In genomic region chr17:82892869-82893565, GRCh38 we compare ENCODE assay signal across 10 cellular contexts. TPM values are rescaled to one million over a fixed set of nuclear protein-coding genes. Genes with fewer than 3 reads are reported as not detected.
A peak's percentile ranks its signal among the peaks of the same experiment; 100 is the strongest.
DNase-seq lines count a peak whose midpoint lies in the region; ATAC-seq, FAIRE-seq and TF ChIP-seq lines count a peak whose summit lies in the region.
"Had no signal": no experiment of that assay in that cellular context is flagged by ENCODE, and none has a peak within 500 bp of the region (broad histone marks: within the 10 kb centered on the region; RNA-seq: fewer than 3 reads in every experiment).

No MANE protein-coding gene starts in this region.

- H3K27ac ChIP-seq in RWPE1 (peak overlapping the region; percentile 7; the same call in 1 of the 2 replicates), kidney (ENCODE audit: low read depth in 2 of 2, low read length in 2 of 2) (peak overlapping the region; percentile 47 to 61), tibial nerve (peak overlapping the region in 2 of 4 donors; percentile 16 to 57)

- no peaks in the 10 kb centered on the region for H3K27me3 ChIP-seq in tibial nerve

- CTCF ChIA-PET in RWPE1 (lab: Yijun Ruan, JAX): no interaction called here

- H3K27me3 Mint-ChIP-seq in activated T-helper 1 cell treated with anti-CD3 and anti-CD28 coated beads, Interleukin-12 subunit alpha, Interleukin-12 subunit beta, Interleukin-2, Interleukin-4 antibody, amounts not matched to agents 30 ng/mL and 10 ng/mL and 1 ng/mL, durations not matched to agents 14 hours and 24 hours and 36 hours (ENCODE audit: insufficient read depth): peaks cover 3% of the 10 kb centered on the region

- TF ChIP-seq POLR2A in tibial nerve (IDR thresholded peaks at IDR 0.05): no peak

- TF ChIP-seq EP300 in tibial nerve (IDR thresholded peaks at IDR 0.05): peak in 1 of 2 donors; percentile 6

- no peaks in the 10 kb centered on the region for H3K9me3 Mint-ChIP-seq in activated T-helper 1 cell treated with anti-CD3 and anti-CD28 coated beads, Interleukin-12 subunit alpha, Interleukin-12 subunit beta, Interleukin-2, Interleukin-4 antibody, amounts not matched to agents 30 ng/mL and 10 ng/mL and 1 ng/mL, durations not matched to agents 14 hours and 24 hours and 36 hours

- TF ChIP-seq CTCF in RWPE1 (conservative IDR thresholded peaks at IDR 0.05; ENCODE audit: low read depth) (no peak), kidney (IDR thresholded peaks at IDR 0.05; ENCODE audit: borderline replicate concordance, extremely low read depth, insufficient read depth) (no peak), tibial nerve (IDR thresholded peaks at IDR 0.05) (no peak)

- H3K4me3 ChIP-seq in kidney (ENCODE audit: low read length in 2 of 2) (no peak overlapping the region), tibial nerve (no peak overlapping the region)

- 57 to 60% methylated on average over 25 to 27 of the region's 27 CpGs for WGBS in tibial nerve, 2 donors

- H3K4me3 Mint-ChIP-seq in activated T-helper 1 cell treated with anti-CD3 and anti-CD28 coated beads, Interleukin-12 subunit alpha, Interleukin-12 subunit beta, Interleukin-2, Interleukin-4 antibody, amounts not matched to agents 30 ng/mL and 10 ng/mL and 1 ng/mL, durations not matched to agents 14 hours and 24 hours and 36 hours: peak overlapping the region; percentile 74

- H3K27ac Mint-ChIP-seq in activated T-helper 1 cell treated with anti-CD3 and anti-CD28 coated beads, Interleukin-12 subunit alpha, Interleukin-12 subunit beta, Interleukin-2, Interleukin-4 antibody, amounts not matched to agents 30 ng/mL and 10 ng/mL and 1 ng/mL, durations not matched to agents 14 hours and 24 hours and 36 hours: peak overlapping the region; percentile 83

- FAIRE-seq in kidney (lab: Jason Lieb, UNC): no peak
- FAIRE-seq: G401.6 had no signal

- DNase-seq in RWPE1 (ENCODE audit: low spot score): no peak
- peak; percentile 63 for DNase-seq in activated T-helper 1 cell treated with anti-CD3 and anti-CD28 coated beads, Interleukin-12 subunit alpha, Interleukin-12 subunit beta, Interleukin-2, Interleukin-4 antibody, amounts not matched to agents 30 ng/mL and 10 ng/mL and 1 ng/mL, durations not matched to agents 14 hours and 24 hours and 36 hours (ENCODE audit: low spot score)
- DNase-seq in kidney: peak; percentile 91
- peak; percentile 44 to 46 for DNase-seq in stimulated activated CD8-positive, alpha-beta memory T cell treated with anti-CD3 and anti-CD28 coated beads, Interleukin-2, amount 100 ng/mL, for 48 hours (ENCODE audit: low read depth in 2 of 2)
- DNase-seq in DMS153 (lab: John Stamatoyannopoulos, UW): no peak
- DNase-seq in tibial nerve (ENCODE audit: low spot score in 2 of 2): no peak
- no peak for DNase-seq in ACHN

- no peaks in the 10 kb centered on the region for H3K9me3 ChIP-seq in kidney (ENCODE audit: control insufficient read depth in 1 of 2, low read length in 2 of 2)
- H3K9me3 ChIP-seq in tibial nerve: no peaks in the 10 kb centered on the region

- H3K36me3 Mint-ChIP-seq in activated T-helper 1 cell treated with anti-CD3 and anti-CD28 coated beads, Interleukin-12 subunit alpha, Interleukin-12 subunit beta, Interleukin-2, Interleukin-4 antibody, amounts not matched to agents 30 ng/mL and 10 ng/mL and 1 ng/mL, durations not matched to agents 14 hours and 24 hours and 36 hours (ENCODE audit: low read depth): peaks cover 21% of the 10 kb centered on the region

- no peak for ATAC-seq in HG03432 (IDR thresholded peaks at IDR 0.05; ENCODE audit: unreplicated experiment)
- ATAC-seq: HCT116 had no signal

- intact Hi-C loops in activated T-helper 1 cell treated with anti-CD3 and anti-CD28 coated beads, Interleukin-12 subunit alpha, Interleukin-12 subunit beta, Interleukin-2, Interleukin-4 antibody, amounts not matched to agents 30 ng/mL and 10 ng/mL and 1 ng/mL, durations not matched to agents 14 hours and 24 hours and 36 hours (cut with micrococcal nuclease): no loop called here
- intact Hi-C loops in kidney (cut with DNase I): no loop called here

- peaks cover 30% of the 10 kb centered on the region for H3K4me1 Mint-ChIP-seq in activated T-helper 1 cell treated with anti-CD3 and anti-CD28 coated beads, Interleukin-12 subunit alpha, Interleukin-12 subunit beta, Interleukin-2, Interleukin-4 antibody, amounts not matched to agents 30 ng/mL and 10 ng/mL and 1 ng/mL, durations not matched to agents 14 hours and 24 hours and 36 hours (ENCODE audit: low read depth)

- in situ Hi-C loops in ACHN (cut with HindIII; ENCODE audit: low pct_ligation_motif_present, low pct_unique_long_range_greater_than_20kb, low sequenced_read_pairs): no loop called here

- no peak overlapping the region for H3K9ac ChIP-seq in kidney (ENCODE audit: low read length in 2 of 2)

- H3K4me1 ChIP-seq in kidney (ENCODE audit: control insufficient read depth in 1 of 2, insufficient read depth in 1 of 2, low read depth in 1 of 2, low read length in 2 of 2) (peaks cover 22 to 27% of the 10 kb centered on the region in 2 donors), tibial nerve (peaks cover 0 to 28% (median 7%) of the 10 kb centered on the region in 4 donors)

- POLR2A ChIA-PET in RWPE1 (lab: Yijun Ruan, JAX; ENCODE audit: low non-redundant PET): no interaction called here

- H3K36me3 ChIP-seq in kidney (ENCODE audit: control insufficient read depth in 1 of 2, insufficient read depth in 2 of 2, low read length in 2 of 2) (peaks cover 0 to 3% of the 10 kb centered on the region in 2 donors), tibial nerve (peaks cover 0 to 34% (median 0%) of the 10 kb centered on the region in 3 donors)

RNA-seq across cellular contexts. Expression of gene ZNF750, which starts 53.2 kb away (rescaled TPM):
- total RNA-seq in activated T-helper 1 cell treated with anti-CD3 and anti-CD28 coated beads, Interleukin-12 subunit alpha, Interleukin-12 subunit beta, Interleukin-2, Interleukin-4 antibody, amounts not matched to agents 30 ng/mL and 10 ng/mL and 1 ng/mL, durations not matched to agents 14 hours and 24 hours and 36 hours: not detected in 2 replicates
- total RNA-seq in kidney (0.25 TPM), tibial nerve (not detected)
- polyA plus RNA-seq in kidney (ENCODE audit: insufficient read depth, low read depth, low replicate concordance): 0.30 TPM

Comparison
In these comparisons a context has a peak if more than half of its experiments do, and no peak if none do; other contexts are left out.
1. DNase-seq: peak in activated T-helper 1 cell treated with anti-CD3 and anti-CD28 coated beads, Interleukin-12 subunit alpha, Interleukin-12 subunit beta, Interleukin-2, Interleukin-4 antibody, amounts not matched to agents 30 ng/mL and 10 ng/mL and 1 ng/mL, durations not matched to agents 14 hours and 24 hours and 36 hours (single experiment), kidney (single experiment) and stimulated activated CD8-positive, alpha-beta memory T cell treated with anti-CD3 and anti-CD28 coated beads, Interleukin-2, amount 100 ng/mL, for 48 hours (2 of 2); none in RWPE1 (single experiment), DMS153 (single experiment), tibial nerve (0 of 2) and ACHN (single experiment).